ENCODE assay signal across 8 cellular contexts in the genomic region with DNA sequence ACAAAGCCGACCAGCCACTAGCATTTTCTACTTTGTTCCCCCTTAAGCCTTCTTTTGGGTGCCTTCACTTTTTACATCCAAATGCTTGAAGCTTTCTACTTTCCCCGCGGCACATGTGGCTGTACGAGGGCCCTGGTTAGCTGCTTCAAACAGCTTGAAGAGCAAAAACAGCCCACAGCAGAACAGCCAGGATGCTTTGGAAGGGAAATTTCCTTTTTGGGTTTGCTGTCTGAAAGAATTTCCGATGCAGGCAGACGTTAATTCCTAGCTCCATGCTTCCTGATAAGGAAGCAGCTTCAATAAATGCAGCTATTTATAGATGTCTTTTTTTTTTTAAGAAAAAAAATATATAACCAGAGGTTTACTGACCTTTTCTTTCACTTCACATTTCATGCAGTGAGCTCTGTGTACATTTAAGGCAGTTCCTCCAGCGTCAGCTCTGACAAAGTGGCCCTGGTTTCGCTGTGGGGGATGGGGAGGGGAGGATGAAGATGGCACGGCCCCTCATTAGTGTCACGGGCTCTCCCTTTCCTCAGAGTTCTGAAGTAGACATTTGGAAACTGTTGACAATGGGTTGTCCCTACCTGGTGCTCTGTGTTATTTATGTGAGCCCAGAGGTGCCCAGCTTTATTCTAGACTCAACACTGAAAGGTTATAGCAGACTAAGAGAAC.
DNase-seq lines count a peak whose midpoint lies in the region; ATAC-seq, FAIRE-seq and TF ChIP-seq lines count a peak whose summit lies in the region.

No MANE protein-coding gene starts in this region.

- TF ChIP-seq CTCF in ovary (IDR thresholded peaks at IDR 0.05): no peak

- peaks cover 17% of the 10 kb centered on the region for H3K4me1 ChIP-seq in ovary (ENCODE audit: insufficient read depth)

- DNase-seq in GM12892 (ENCODE audit: insufficient read length): no peak
- peak in 3 of 5 donors; percentile 29 to 38 (median 37) for DNase-seq in ovary
- no peak for DNase-seq in retina
- DNase-seq in activated gamma-delta T cell treated with Interleukin-2 at 50 U/mL for 16 hours: no peak
- no peak for DNase-seq in AG08396 (ENCODE audit: low spot score)
- no peak for DNase-seq in HT-29 (ENCODE audit: low spot score)

- TF ChIP-seq POLR2A in GM12892 (IDR thresholded peaks at IDR 0.05; ENCODE audit: low read depth, low read length) (no peak), ovary (IDR thresholded peaks at IDR 0.05) (no peak)

- peak; percentile 48 for FAIRE-seq in GM12892 (lab: Jason Lieb, UNC)

- H3K4me1 Mint-ChIP-seq in dendritic cell treated with granulocyte-macrophage colony-stimulating factor and Interleukin-4, amounts not matched to agents 40 ng/mL and 50 ng/mL, for 4 days (ENCODE audit: low read depth): peaks cover 98% of the 10 kb centered on the region

- peaks cover 93% of the 10 kb centered on the region for H3K36me3 Mint-ChIP-seq in dendritic cell treated with granulocyte-macrophage colony-stimulating factor and Interleukin-4, amounts not matched to agents 40 ng/mL and 50 ng/mL, for 4 days (ENCODE audit: low read depth)

- ATAC-seq in HG02943 (IDR thresholded peaks at IDR 0.05; ENCODE audit: low read depth, unreplicated experiment): peak; percentile 47

- no peaks in the 10 kb centered on the region for H3K9me3 ChIP-seq in ovary

- H3K4me3 ChIP-seq in ovary: no peak overlapping the region

- H3K27me3 ChIP-seq in ovary: no peaks in the 10 kb centered on the region

- H3K36me3 ChIP-seq in ovary: no peaks in the 10 kb centered on the region

- intact Hi-C loops in dendritic cell treated with granulocyte-macrophage colony-stimulating factor and Interleukin-4, amounts not matched to agents 40 ng/mL and 50 ng/mL, for 4 days (cut with micrococcal nuclease): no loop called here
- intact Hi-C loops in ovary (cut with DNase I): no loop called here

- WGBS in ovary, 3 donors: 3 to 9% (median 7%) methylated on average over 10 of the region's 10 CpGs

- peak overlapping the region in 1 of 2 donors; percentile 66 for H3K27ac ChIP-seq in ovary

- H3K27ac Mint-ChIP-seq in dendritic cell treated with granulocyte-macrophage colony-stimulating factor and Interleukin-4, amounts not matched to agents 40 ng/mL and 50 ng/mL, for 4 days: peak overlapping the region; percentile 94

- H3K4me3 Mint-ChIP-seq in dendritic cell treated with granulocyte-macrophage colony-stimulating factor and Interleukin-4, amounts not matched to agents 40 ng/mL and 50 ng/mL, for 4 days: peak overlapping the region; percentile 65

- no peaks in the 10 kb centered on the region for H3K27me3 Mint-ChIP-seq in dendritic cell treated with granulocyte-macrophage colony-stimulating factor and Interleukin-4, amounts not matched to agents 40 ng/mL and 50 ng/mL, for 4 days

- TF ChIP-seq EP300 in ovary (IDR thresholded peaks at IDR 0.05): peak; percentile 7

- no peaks in the 10 kb centered on the region for H3K9me3 Mint-ChIP-seq in dendritic cell treated with granulocyte-macrophage colony-stimulating factor and Interleukin-4, amounts not matched to agents 40 ng/mL and 50 ng/mL, for 4 days

Comparison
In these comparisons a context has a peak if more than half of its experiments do, and no peak if none do; other contexts are left out.
1. DNase-seq: peak in ovary (3 of 5); none in GM12892 (single experiment), retina (single experiment), activated gamma-delta T cell treated with Interleukin-2 at 50 U/mL for 16 hours (single experiment), AG08396 (single experiment) and HT-29 (single experiment).